ENCODE assay signal across 11 cellular contexts in the genomic region with DNA sequence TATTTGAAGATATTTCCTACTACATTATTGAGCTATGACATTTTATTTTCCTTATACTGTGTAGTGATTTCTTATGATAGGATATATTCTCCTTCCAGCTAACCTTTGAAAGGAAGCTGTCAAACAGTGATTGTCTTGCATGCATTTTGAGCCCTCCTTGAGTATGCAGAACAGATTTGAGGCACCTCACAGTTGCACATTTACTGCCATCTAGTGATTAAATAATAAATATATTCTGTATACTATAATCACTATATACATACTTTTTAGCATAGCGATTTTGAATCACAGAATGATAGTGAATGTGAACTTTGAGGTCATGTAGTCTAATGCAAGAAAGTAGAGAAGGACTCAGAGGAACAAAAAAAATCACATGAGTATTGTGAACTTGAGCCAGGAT.
A peak's percentile ranks its signal among the peaks of the same experiment; 100 is the strongest.
DNase-seq lines count a peak whose midpoint lies in the region; ATAC-seq and TF ChIP-seq lines count a peak whose summit lies in the region.
"Had no signal": no experiment of that assay in that cellular context is flagged by ENCODE, and none has a peak within 500 bp of the region (broad histone marks: within the 10 kb centered on the region; RNA-seq: fewer than 3 reads in every experiment).

No MANE protein-coding gene starts in this region.

- H3K36me3 Mint-ChIP-seq in activated CD4-positive, alpha-beta T cell treated with anti-CD3 and anti-CD28 coated beads for 36 hours (ENCODE audit: low read depth) = no peaks in the 10 kb centered on the region
- H3K36me3 Mint-ChIP-seq in naive thymus-derived CD4-positive, alpha-beta T cell = no peaks in the 10 kb centered on the region
- H3K36me3 Mint-ChIP-seq in activated T-cell treated with anti-CD3 and anti-CD28 coated beads, Interleukin-2, amount 50 U/mL, for 4 hours (ENCODE audit: insufficient read depth) = no peaks in the 10 kb centered on the region

- peak; percentile 43 to 63 (median 55) for ATAC-seq in right lobe of liver
- no peak for ATAC-seq in activated CD4-positive, alpha-beta T cell treated with anti-CD3 and anti-CD28 coated beads for 36 hours
- ATAC-seq in naive thymus-derived CD4-positive, alpha-beta T cell = no peak
- ATAC-seq in activated T-cell treated with anti-CD3 and anti-CD28 coated beads, Interleukin-2, amount 50 U/mL, for 4 hours = no peak
- ATAC-seq: gastrocnemius medialis had no signal

- intact Hi-C loops in right lobe of liver (cut with DNase I) = no loop called here
- intact Hi-C loops in activated CD4-positive, alpha-beta T cell treated with anti-CD3 and anti-CD28 coated beads for 36 hours (cut with DNase I, micrococcal nuclease) = loop anchor here in 1 of 2 experiments (5.0 kb wide), 1 partner anchor 50 kb away; no protein-coding TSS in a partner anchor
- intact Hi-C loops in naive thymus-derived CD4-positive, alpha-beta T cell (cut with micrococcal nuclease) = no loop called here

- H3K27me3 ChIP-seq in GM06990 (replicated peaks; ENCODE audit: control insufficient read depth, insufficient read depth, low read length) (no peaks in the 10 kb centered on the region), right lobe of liver (no peaks in the 10 kb centered on the region)
- H3K27me3 ChIP-seq in naive thymus-derived CD4-positive, alpha-beta T cell (ENCODE audit: control insufficient read depth in 2 of 2, insufficient read depth in 2 of 2, low read length in 2 of 2) = no peaks in the 10 kb centered on the region
- H3K27me3 ChIP-seq: gastrocnemius medialis had no signal

- CTCF ChIA-PET in activated CD4-positive, alpha-beta T cell treated with anti-CD3 and anti-CD28 coated beads for 36 hours (lab: Charles Lee) = interaction anchor here (0.6 kb wide), 1 partner anchor 12 kb away, joined by 3 read pairs; no protein-coding TSS in a partner anchor
- CTCF ChIA-PET in naive thymus-derived CD4-positive, alpha-beta T cell (lab: Charles Lee) = no interaction called here

- DNase-seq in GM06990 (ENCODE audit: extremely low read depth, insufficient read length) = no peak
- peak; percentile 14 to 47 for DNase-seq in NCI-H2081 (lab: John Stamatoyannopoulos, UW)
- DNase-seq in right lobe of liver = no peak
- DNase-seq in SKM-1 (lab: John Stamatoyannopoulos, UW; ENCODE audit: unreplicated experiment) = no peak
- no peak for DNase-seq in activated CD4-positive, alpha-beta T cell treated with anti-CD3 and anti-CD28 coated beads for 36 hours
- DNase-seq in naive thymus-derived CD4-positive, alpha-beta T cell = no peak
- DNase-seq in activated T-cell treated with anti-CD3 and anti-CD28 coated beads, Interleukin-2, amount 50 U/mL, for 4 hours = no peak
- DNase-seq: activated effector memory CD4-positive, alpha-beta T cell treated with anti-CD3 and anti-CD28 coated beads, Interleukin-2, amount 50 U/mL, for 16 hours; gastrocnemius medialis had no signal

- H3K4me3 ChIP-seq in GM06990 (replicated peaks; ENCODE audit: low read depth, low read length) (no peak overlapping the region), right lobe of liver (no peak overlapping the region)
- no peak overlapping the region for H3K4me3 ChIP-seq in naive thymus-derived CD4-positive, alpha-beta T cell (ENCODE audit: low read length)
- H3K4me3 ChIP-seq: gastrocnemius medialis had no signal

- no peak overlapping the region for H3K27ac Mint-ChIP-seq in activated CD4-positive, alpha-beta T cell treated with anti-CD3 and anti-CD28 coated beads for 36 hours
- no peak overlapping the region for H3K27ac Mint-ChIP-seq in naive thymus-derived CD4-positive, alpha-beta T cell

- H3K9me3 Mint-ChIP-seq in activated CD4-positive, alpha-beta T cell treated with anti-CD3 and anti-CD28 coated beads for 36 hours (ENCODE audit: low read depth) = no peaks in the 10 kb centered on the region
- peaks cover 0 to 4% (median 0%) of the 10 kb centered on the region in 11 donors for H3K9me3 Mint-ChIP-seq in naive thymus-derived CD4-positive, alpha-beta T cell
- no peaks in the 10 kb centered on the region for H3K9me3 Mint-ChIP-seq in activated T-cell treated with anti-CD3 and anti-CD28 coated beads, Interleukin-2, amount 50 U/mL, for 4 hours

- H3K4me3 Mint-ChIP-seq in activated CD4-positive, alpha-beta T cell treated with anti-CD3 and anti-CD28 coated beads for 36 hours = no peak overlapping the region
- H3K4me3 Mint-ChIP-seq in naive thymus-derived CD4-positive, alpha-beta T cell = no peak overlapping the region
- H3K4me3 Mint-ChIP-seq in activated T-cell treated with anti-CD3 and anti-CD28 coated beads, Interleukin-2, amount 50 U/mL, for 4 hours = no peak overlapping the region

- no peak overlapping the region for H3K27ac ChIP-seq in VCaP
- no peak overlapping the region for H3K27ac ChIP-seq in right lobe of liver
- H3K27ac ChIP-seq in naive thymus-derived CD4-positive, alpha-beta T cell (ENCODE audit: low read depth, low read length) = no peak overlapping the region
- H3K27ac ChIP-seq: gastrocnemius medialis, parathyroid adenoma had no signal

- H3K36me3 ChIP-seq in GM06990 (ENCODE audit: control insufficient read depth, insufficient read depth, low read length) = no peaks in the 10 kb centered on the region
- H3K36me3 ChIP-seq in right lobe of liver = no peaks in the 10 kb centered on the region
- H3K36me3 ChIP-seq in naive thymus-derived CD4-positive, alpha-beta T cell (ENCODE audit: control insufficient read depth in 2 of 3, insufficient read depth in 3 of 3, low read length in 3 of 3) = no peaks in the 10 kb centered on the region
- H3K36me3 ChIP-seq: gastrocnemius medialis had no signal

- no peaks in the 10 kb centered on the region for H3K27me3 Mint-ChIP-seq in activated CD4-positive, alpha-beta T cell treated with anti-CD3 and anti-CD28 coated beads for 36 hours
- no peaks in the 10 kb centered on the region for H3K27me3 Mint-ChIP-seq in naive thymus-derived CD4-positive, alpha-beta T cell
- H3K27me3 Mint-ChIP-seq in activated T-cell treated with anti-CD3 and anti-CD28 coated beads, Interleukin-2, amount 50 U/mL, for 4 hours (ENCODE audit: low read depth) = no peaks in the 10 kb centered on the region

- peak; percentile 1 for TF ChIP-seq CTCF in GM06990 (IDR thresholded peaks at IDR 0.05; ENCODE audit: insufficient read depth, low read length, poor library complexity, severe bottlenecking)
- TF ChIP-seq CTCF in VCaP (conservative IDR thresholded peaks at IDR 0.05) = peak; percentile 72
- TF ChIP-seq CTCF in right lobe of liver (IDR thresholded peaks at IDR 0.05) = peak; percentile 21 to 53 (median 40)

- TF ChIP-seq POLR2A in right lobe of liver (IDR thresholded peaks at IDR 0.05) = no peak

- POLR2A ChIA-PET in activated CD4-positive, alpha-beta T cell treated with anti-CD3 and anti-CD28 coated beads for 36 hours (lab: Charles Lee) = no interaction called here
- POLR2A ChIA-PET in naive thymus-derived CD4-positive, alpha-beta T cell (lab: Charles Lee) = no interaction called here

- peaks cover 0 to 29% (median 5%) of the 10 kb centered on the region in 4 donors for H3K4me1 ChIP-seq in right lobe of liver
- no peaks in the 10 kb centered on the region for H3K4me1 ChIP-seq in naive thymus-derived CD4-positive, alpha-beta T cell (ENCODE audit: control insufficient read depth in 2 of 2, insufficient read depth in 2 of 2, low read length in 2 of 2)
- H3K4me1 ChIP-seq: gastrocnemius medialis, parathyroid adenoma had no signal

- no peaks in the 10 kb centered on the region for H3K4me1 Mint-ChIP-seq in activated CD4-positive, alpha-beta T cell treated with anti-CD3 and anti-CD28 coated beads for 36 hours
- H3K4me1 Mint-ChIP-seq in naive thymus-derived CD4-positive, alpha-beta T cell = no peaks in the 10 kb centered on the region
- no peaks in the 10 kb centered on the region for H3K4me1 Mint-ChIP-seq in activated T-cell treated with anti-CD3 and anti-CD28 coated beads, Interleukin-2, amount 50 U/mL, for 4 hours (ENCODE audit: low read depth)

- WGBS in right lobe of liver (ENCODE audit: insufficient coverage, low coverage, low lambda C conversion rate, missing lambda C conversion rate) = 17% methylated on average over 1 of the region's 1 CpG

- H3K9me3 ChIP-seq in right lobe of liver = no peaks in the 10 kb centered on the region
- peaks cover 0 to 4% (median 0%) of the 10 kb centered on the region in 3 experiments for H3K9me3 ChIP-seq in naive thymus-derived CD4-positive, alpha-beta T cell (ENCODE audit: control insufficient read depth in 2 of 3, low read length in 3 of 3)
- H3K9me3 ChIP-seq: gastrocnemius medialis had no signal

Comparison
In these comparisons a context has a peak if more than half of its experiments do, and no peak if none do; other contexts are left out.
1. DNase-seq: peak in NCI-H2081 (2 of 2); none in GM06990 (single experiment), right lobe of liver (0 of 3), SKM-1 (single experiment), activated CD4-positive, alpha-beta T cell treated with anti-CD3 and anti-CD28 coated beads for 36 hours (single experiment), naive thymus-derived CD4-positive, alpha-beta T cell (0 of 9) and activated T-cell treated with anti-CD3 and anti-CD28 coated beads, Interleukin-2, amount 50 U/mL, for 4 hours (single experiment).
2. CTCF ChIP-seq: peak in every context shown above with its lines; median percentile 72 in VCaP; 40 in right lobe of liver; 1 in GM06990.
3. ATAC-seq: peak in right lobe of liver (4 of 4); none in activated CD4-positive, alpha-beta T cell treated with anti-CD3 and anti-CD28 coated beads for 36 hours (single experiment), naive thymus-derived CD4-positive, alpha-beta T cell (single experiment) and activated T-cell treated with anti-CD3 and anti-CD28 coated beads, Interleukin-2, amount 50 U/mL, for 4 hours (0 of 2).